Comparison of ENCODE assay signal across 1 cellular context in genomic region chr7:56051053-56051338, GRCh38.
TF ChIP-seq lines count a peak whose summit lies in the region.

No MANE protein-coding gene starts in this region.

TF ChIP-seq in K562, 482 proteins besides CTCF, POLR2A, EP300 and RAD21 (continued from another document and continues in another):
- TF ChIP-seq PBX2 (CRISPR knock-in tag; IDR thresholded peaks at IDR 0.05; ENCODE audit: low read depth) (no peak), PBX2 (tag; conservative IDR thresholded peaks at IDR 0.05; ENCODE audit: low read depth) (no peak), ATF4 (CRISPR knock-in tag; IDR thresholded peaks at IDR 0.05) (no peak), ATF7 (IDR thresholded peaks at IDR 0.05) (no peak), HDAC3 (IDR thresholded peaks at IDR 0.05; ENCODE audit: borderline replicate concordance, partially characterized antibody) (no peak), KHSRP (IDR thresholded peaks at IDR 0.05) (no peak), ILK (tag; IDR thresholded peaks at IDR 0.05; ENCODE audit: borderline replicate concordance, low read depth) (no peak), PURB (CRISPR knock-in tag; IDR thresholded peaks at IDR 0.05; ENCODE audit: low read depth) (no peak), CHD7 (IDR thresholded peaks at IDR 0.05; ENCODE audit: low read depth, low read length) (no peak), VEZF1 (CRISPR knock-in tag; IDR thresholded peaks at IDR 0.05) (no peak), CCNT2 (IDR thresholded peaks at IDR 0.05; ENCODE audit: borderline replicate concordance, extremely low read depth, insufficient read length, low read depth, low read length) (no peak), KDM4B (IDR thresholded peaks at IDR 0.05; ENCODE audit: borderline replicate concordance in 2 of 2, low read depth in 1 of 2) (no peak), YBX1 (IDR thresholded peaks at IDR 0.05) (no peak), XRCC5 (IDR thresholded peaks at IDR 0.05; ENCODE audit: low read depth, low read length) (no peak), ZNF324 (CRISPR knock-in tag; IDR thresholded peaks at IDR 0.05) (no peak), ZNF316 (IDR thresholded peaks at IDR 0.05) (no peak), ZNF717 (CRISPR knock-in tag; IDR thresholded peaks at IDR 0.05) (no peak), ZFP1 (CRISPR knock-in tag; IDR thresholded peaks at IDR 0.05) (no peak), DIDO1 (tag; IDR thresholded peaks at IDR 0.05; ENCODE audit: low read depth) (no peak), NBN (IDR thresholded peaks at IDR 0.05; ENCODE audit: low read depth) (peak; percentile 80; the same call in 1 of the 2 replicates), TCF7 (IDR thresholded peaks at IDR 0.05; ENCODE audit: borderline replicate concordance) (no peak), ZNF644 (tag; IDR thresholded peaks at IDR 0.05; ENCODE audit: low read depth) (no peak), ZFPM2 (CRISPR knock-in tag; IDR thresholded peaks at IDR 0.05) (no peak), ZBTB2 (IDR thresholded peaks at IDR 0.05) (no peak), NCOA1 (IDR thresholded peaks at IDR 0.05; ENCODE audit: low read depth) (no peak), PRPF4 (IDR thresholded peaks at IDR 0.05; ENCODE audit: insufficient read depth, low read depth, low read length, poor library complexity, severe bottlenecking) (no peak), RNF219 (CRISPR knock-in tag; IDR thresholded peaks at IDR 0.05) (no peak), CBFA2T2 (conservative IDR thresholded peaks at IDR 0.05) (no peak), STAT5B (CRISPR knock-in tag; IDR thresholded peaks at IDR 0.05) (no peak), E2F3 (CRISPR knock-in tag; IDR thresholded peaks at IDR 0.05) (no peak), GTF3C2 (IDR thresholded peaks at IDR 0.05; ENCODE audit: borderline replicate concordance, extremely low read depth, insufficient read length) (no peak), HOMEZ (CRISPR knock-in tag; IDR thresholded peaks at IDR 0.05) (no peak), TAF1 (IDR thresholded peaks at IDR 0.05; ENCODE audit: control insufficient read depth, extremely low read depth, insufficient read depth, low read length, severe bottlenecking) (no peak), COPS2 (conservative IDR thresholded peaks at IDR 0.05) (no peak), GATAD2B (IDR thresholded peaks at IDR 0.05; ENCODE audit: borderline replicate concordance) (no peak)
